In the genomic region with DNA sequence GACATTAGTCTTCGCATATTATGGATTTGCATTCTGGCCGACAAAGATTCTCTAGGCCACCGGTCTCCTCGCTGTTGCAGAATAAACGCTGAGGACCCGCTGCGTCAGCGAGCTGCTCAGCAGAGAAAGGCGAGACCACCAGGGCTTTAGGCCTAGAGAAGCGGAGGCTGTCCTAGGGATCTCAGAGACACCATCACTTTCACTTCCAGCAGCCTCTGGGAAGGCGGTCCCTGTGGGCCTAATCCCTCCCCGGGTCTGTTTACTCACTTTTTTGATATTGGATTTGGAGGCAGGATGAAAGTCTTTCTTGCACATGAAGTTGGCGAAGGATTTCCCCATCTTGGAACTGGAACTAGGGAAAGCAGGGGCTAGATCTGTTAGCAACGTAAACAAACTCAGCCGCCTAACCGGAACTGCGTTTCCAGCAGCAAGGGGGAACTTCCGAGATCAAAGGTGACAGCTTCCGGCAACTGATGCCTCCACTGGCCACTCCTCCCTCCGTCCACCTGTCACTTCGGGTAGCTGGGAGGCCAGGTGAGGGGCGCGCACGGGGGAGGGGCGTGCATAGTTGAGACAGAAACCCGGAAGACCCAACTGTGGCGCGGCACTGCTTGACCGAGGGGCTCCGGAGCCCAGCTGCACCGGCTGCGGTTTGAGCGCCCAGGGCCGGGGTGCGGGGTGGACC, we compare ENCODE assay signal across 1 cellular context.
TF ChIP-seq lines count a peak whose summit lies in the region.

A gene with protein sequence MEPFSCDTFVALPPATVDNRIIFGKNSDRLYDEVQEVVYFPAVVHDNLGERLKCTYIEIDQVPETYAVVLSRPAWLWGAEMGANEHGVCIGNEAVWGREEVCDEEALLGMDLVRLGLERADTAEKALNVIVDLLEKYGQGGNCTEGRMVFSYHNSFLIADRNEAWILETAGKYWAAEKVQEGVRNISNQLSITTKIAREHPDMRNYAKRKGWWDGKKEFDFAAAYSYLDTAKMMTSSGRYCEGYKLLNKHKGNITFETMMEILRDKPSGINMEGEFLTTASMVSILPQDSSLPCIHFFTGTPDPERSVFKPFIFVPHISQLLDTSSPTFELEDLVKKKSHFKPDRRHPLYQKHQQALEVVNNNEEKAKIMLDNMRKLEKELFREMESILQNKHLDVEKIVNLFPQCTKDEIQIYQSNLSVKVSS (plus strand): TSS at position 447 of the 685 bp plus-strand sequence. CDS start 2,554 bp downstream, outside the sequence.

TF ChIP-seq in K562, 482 proteins besides CTCF, POLR2A, EP300 and RAD21 (continued from another document and continues in another):
- TF ChIP-seq PTTG1 (tag; IDR thresholded peaks at IDR 0.05; ENCODE audit: low read depth): no peak
- TF ChIP-seq, protein P1, sequence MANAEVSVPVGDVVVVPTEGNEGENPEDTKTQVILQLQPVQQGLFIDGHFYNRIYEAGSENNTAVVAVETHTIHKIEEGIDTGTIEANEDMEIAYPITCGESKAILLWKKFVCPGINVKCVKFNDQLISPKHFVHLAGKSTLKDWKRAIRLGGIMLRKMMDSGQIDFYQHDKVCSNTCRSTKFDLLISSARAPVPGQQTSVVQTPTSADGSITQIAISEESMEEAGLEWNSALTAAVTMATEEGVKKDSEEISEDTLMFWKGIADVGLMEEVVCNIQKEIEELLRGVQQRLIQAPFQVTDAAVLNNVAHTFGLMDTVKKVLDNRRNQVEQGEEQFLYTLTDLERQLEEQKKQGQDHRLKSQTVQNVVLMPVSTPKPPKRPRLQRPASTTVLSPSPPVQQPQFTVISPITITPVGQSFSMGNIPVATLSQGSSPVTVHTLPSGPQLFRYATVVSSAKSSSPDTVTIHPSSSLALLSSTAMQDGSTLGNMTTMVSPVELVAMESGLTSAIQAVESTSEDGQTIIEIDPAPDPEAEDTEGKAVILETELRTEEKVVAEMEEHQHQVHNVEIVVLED (CRISPR knock-in tag; IDR thresholded peaks at IDR 0.05): no peak
- peak; percentile 70 to 73 for TF ChIP-seq MAZ (CRISPR knock-in tag; conservative IDR thresholded peaks at IDR 0.05 in 1 of 2, IDR thresholded peaks at IDR 0.05 in 1 of 2)
- TF ChIP-seq, protein P2, sequence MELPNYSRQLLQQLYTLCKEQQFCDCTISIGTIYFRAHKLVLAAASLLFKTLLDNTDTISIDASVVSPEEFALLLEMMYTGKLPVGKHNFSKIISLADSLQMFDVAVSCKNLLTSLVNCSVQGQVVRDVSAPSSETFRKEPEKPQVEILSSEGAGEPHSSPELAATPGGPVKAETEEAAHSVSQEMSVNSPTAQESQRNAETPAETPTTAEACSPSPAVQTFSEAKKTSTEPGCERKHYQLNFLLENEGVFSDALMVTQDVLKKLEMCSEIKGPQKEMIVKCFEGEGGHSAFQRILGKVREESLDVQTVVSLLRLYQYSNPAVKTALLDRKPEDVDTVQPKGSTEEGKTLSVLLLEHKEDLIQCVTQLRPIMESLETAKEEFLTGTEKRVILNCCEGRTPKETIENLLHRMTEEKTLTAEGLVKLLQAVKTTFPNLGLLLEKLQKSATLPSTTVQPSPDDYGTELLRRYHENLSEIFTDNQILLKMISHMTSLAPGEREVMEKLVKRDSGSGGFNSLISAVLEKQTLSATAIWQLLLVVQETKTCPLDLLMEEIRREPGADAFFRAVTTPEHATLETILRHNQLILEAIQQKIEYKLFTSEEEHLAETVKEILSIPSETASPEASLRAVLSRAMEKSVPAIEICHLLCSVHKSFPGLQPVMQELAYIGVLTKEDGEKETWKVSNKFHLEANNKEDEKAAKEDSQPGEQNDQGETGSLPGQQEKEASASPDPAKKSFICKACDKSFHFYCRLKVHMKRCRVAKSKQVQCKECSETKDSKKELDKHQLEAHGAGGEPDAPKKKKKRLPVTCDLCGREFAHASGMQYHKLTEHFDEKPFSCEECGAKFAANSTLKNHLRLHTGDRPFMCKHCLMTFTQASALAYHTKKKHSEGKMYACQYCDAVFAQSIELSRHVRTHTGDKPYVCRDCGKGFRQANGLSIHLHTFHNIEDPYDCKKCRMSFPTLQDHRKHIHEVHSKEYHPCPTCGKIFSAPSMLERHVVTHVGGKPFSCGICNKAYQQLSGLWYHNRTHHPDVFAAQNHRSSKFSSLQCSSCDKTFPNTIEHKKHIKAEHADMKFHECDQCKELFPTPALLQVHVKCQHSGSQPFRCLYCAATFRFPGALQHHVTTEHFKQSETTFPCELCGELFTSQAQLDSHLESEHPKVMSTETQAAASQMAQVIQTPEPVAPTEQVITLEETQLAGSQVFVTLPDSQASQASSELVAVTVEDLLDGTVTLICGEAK (IDR thresholded peaks at IDR 0.05): peak; percentile 98
- TF ChIP-seq, protein P2 (CRISPR knock-in tag; IDR thresholded peaks at IDR 0.05): no peak
- TF ChIP-seq ZNF3 (CRISPR knock-in tag; IDR thresholded peaks at IDR 0.05): no peak
- TF ChIP-seq BMI1 (IDR thresholded peaks at IDR 0.05; ENCODE audit: low read length): no peak
- no peak for TF ChIP-seq ZC3H8 (IDR thresholded peaks at IDR 0.05)
- TF ChIP-seq KAT2B (IDR thresholded peaks at IDR 0.05; ENCODE audit: low read depth, low read length): no peak
- TF ChIP-seq ZFP1 (CRISPR knock-in tag; IDR thresholded peaks at IDR 0.05): no peak
- TF ChIP-seq SUPT5H (IDR thresholded peaks at IDR 0.05): peak; percentile 79
- TF ChIP-seq, protein P3, sequence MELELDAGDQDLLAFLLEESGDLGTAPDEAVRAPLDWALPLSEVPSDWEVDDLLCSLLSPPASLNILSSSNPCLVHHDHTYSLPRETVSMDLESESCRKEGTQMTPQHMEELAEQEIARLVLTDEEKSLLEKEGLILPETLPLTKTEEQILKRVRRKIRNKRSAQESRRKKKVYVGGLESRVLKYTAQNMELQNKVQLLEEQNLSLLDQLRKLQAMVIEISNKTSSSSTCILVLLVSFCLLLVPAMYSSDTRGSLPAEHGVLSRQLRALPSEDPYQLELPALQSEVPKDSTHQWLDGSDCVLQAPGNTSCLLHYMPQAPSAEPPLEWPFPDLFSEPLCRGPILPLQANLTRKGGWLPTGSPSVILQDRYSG (tag; conservative IDR thresholded peaks at IDR 0.05; ENCODE audit: low read depth): peak; percentile 46; the same call in 1 of the 2 replicates
- no peak for TF ChIP-seq SP2 (IDR thresholded peaks at IDR 0.05; ENCODE audit: extremely low read depth, low read depth, low read length, poor library complexity, severe bottlenecking)
- TF ChIP-seq ELF2 (CRISPR knock-in tag; IDR thresholded peaks at IDR 0.05): peak; percentile 75; the same call in 1 of the 2 replicates
- TF ChIP-seq SREBF2 (CRISPR knock-in tag; IDR thresholded peaks at IDR 0.05): no peak
- TF ChIP-seq, protein P4, sequence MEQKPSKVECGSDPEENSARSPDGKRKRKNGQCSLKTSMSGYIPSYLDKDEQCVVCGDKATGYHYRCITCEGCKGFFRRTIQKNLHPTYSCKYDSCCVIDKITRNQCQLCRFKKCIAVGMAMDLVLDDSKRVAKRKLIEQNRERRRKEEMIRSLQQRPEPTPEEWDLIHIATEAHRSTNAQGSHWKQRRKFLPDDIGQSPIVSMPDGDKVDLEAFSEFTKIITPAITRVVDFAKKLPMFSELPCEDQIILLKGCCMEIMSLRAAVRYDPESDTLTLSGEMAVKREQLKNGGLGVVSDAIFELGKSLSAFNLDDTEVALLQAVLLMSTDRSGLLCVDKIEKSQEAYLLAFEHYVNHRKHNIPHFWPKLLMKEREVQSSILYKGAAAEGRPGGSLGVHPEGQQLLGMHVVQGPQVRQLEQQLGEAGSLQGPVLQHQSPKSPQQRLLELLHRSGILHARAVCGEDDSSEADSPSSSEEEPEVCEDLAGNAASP (IDR thresholded peaks at IDR 0.05): no peak
- TF ChIP-seq SNIP1 (IDR thresholded peaks at IDR 0.05; ENCODE audit: low read depth): no peak
- TF ChIP-seq ZNF134 (CRISPR knock-in tag; conservative IDR thresholded peaks at IDR 0.05): peak; percentile 58
- TF ChIP-seq CXXC5 (CRISPR knock-in tag; IDR thresholded peaks at IDR 0.05): peak; percentile 61
- no peak for TF ChIP-seq XRCC4 (IDR thresholded peaks at IDR 0.05; ENCODE audit: extremely low read depth, insufficient read depth, insufficient read length)
- no peak; the same call in 1 of the 2 replicates for TF ChIP-seq ZNF644 (tag; IDR thresholded peaks at IDR 0.05; ENCODE audit: low read depth)
- TF ChIP-seq CC2D1A (IDR thresholded peaks at IDR 0.05): no peak
- no peak for TF ChIP-seq MED1 (CRISPR knock-in tag; IDR thresholded peaks at IDR 0.05; ENCODE audit: borderline replicate concordance)
- TF ChIP-seq, protein P5, sequence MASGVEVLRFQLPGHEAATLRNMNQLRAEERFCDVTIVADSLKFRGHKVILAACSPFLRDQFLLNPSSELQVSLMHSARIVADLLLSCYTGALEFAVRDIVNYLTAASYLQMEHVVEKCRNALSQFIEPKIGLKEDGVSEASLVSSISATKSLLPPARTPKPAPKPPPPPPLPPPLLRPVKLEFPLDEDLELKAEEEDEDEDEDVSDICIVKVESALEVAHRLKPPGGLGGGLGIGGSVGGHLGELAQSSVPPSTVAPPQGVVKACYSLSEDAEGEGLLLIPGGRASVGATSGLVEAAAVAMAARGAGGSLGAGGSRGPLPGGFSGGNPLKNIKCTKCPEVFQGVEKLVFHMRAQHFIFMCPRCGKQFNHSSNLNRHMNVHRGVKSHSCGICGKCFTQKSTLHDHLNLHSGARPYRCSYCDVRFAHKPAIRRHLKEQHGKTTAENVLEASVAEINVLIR (CRISPR knock-in tag; IDR thresholded peaks at IDR 0.05): peak; percentile 47; the same call in 1 of the 2 replicates
- TF ChIP-seq, protein P6, sequence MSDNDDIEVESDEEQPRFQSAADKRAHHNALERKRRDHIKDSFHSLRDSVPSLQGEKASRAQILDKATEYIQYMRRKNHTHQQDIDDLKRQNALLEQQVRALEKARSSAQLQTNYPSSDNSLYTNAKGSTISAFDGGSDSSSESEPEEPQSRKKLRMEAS (CRISPR knock-in tag; IDR thresholded peaks at IDR 0.05): peak; percentile 56
- TF ChIP-seq, protein P7, sequence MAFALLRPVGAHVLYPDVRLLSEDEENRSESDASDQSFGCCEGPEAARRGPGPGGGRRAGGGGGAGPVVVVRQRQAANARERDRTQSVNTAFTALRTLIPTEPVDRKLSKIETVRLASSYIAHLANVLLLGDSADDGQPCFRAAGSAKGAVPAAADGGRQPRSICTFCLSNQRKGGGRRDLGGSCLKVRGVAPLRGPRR (CRISPR knock-in tag; IDR thresholded peaks at IDR 0.05): no peak
- peak; percentile 91 for TF ChIP-seq ZEB2 (IDR thresholded peaks at IDR 0.05)
- TF ChIP-seq TRIM28 (IDR thresholded peaks at IDR 0.05): 0 out of 2 replicates have a peak, but pooled peaks have one; percentile 17
- TF ChIP-seq BDP1 (IDR thresholded peaks at IDR 0.05; ENCODE audit: insufficient read depth, insufficient read length): no peak
- TF ChIP-seq, protein P8, sequence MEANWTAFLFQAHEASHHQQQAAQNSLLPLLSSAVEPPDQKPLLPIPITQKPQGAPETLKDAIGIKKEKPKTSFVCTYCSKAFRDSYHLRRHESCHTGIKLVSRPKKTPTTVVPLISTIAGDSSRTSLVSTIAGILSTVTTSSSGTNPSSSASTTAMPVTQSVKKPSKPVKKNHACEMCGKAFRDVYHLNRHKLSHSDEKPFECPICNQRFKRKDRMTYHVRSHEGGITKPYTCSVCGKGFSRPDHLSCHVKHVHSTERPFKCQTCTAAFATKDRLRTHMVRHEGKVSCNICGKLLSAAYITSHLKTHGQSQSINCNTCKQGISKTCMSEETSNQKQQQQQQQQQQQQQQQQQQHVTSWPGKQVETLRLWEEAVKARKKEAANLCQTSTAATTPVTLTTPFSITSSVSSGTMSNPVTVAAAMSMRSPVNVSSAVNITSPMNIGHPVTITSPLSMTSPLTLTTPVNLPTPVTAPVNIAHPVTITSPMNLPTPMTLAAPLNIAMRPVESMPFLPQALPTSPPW (CRISPR knock-in tag; IDR thresholded peaks at IDR 0.05): peak; percentile 64; the same call in 1 of the 2 replicates
- no peak for TF ChIP-seq CHD2 (IDR thresholded peaks at IDR 0.05; ENCODE audit: low read depth, low read length)
- peak; percentile 63 for TF ChIP-seq MBD2 (IDR thresholded peaks at IDR 0.05; ENCODE audit: borderline replicate concordance, low read depth)
- TF ChIP-seq MTA2 (IDR thresholded peaks at IDR 0.05; ENCODE audit: low read depth): peak; percentile 59
- no peak for TF ChIP-seq ZNF175 (CRISPR knock-in tag; IDR thresholded peaks at IDR 0.05; ENCODE audit: low read depth)
- TF ChIP-seq HLTF (IDR thresholded peaks at IDR 0.05): no peak
